ENCODE assay signal across 8 cellular contexts in genomic region chr2:203225423-203226039, GRCh38. TPM values are rescaled to one million over a fixed set of nuclear protein-coding genes. Genes with fewer than 3 reads are reported as not detected.
A peak's percentile ranks its signal among the peaks of the same experiment; 100 is the strongest.
DNase-seq lines count a peak whose midpoint lies in the region; ATAC-seq, FAIRE-seq and TF ChIP-seq lines count a peak whose summit lies in the region.

No MANE protein-coding gene starts in this region.

- H3K4me1 ChIP-seq in foreskin keratinocyte = no peaks in the 10 kb centered on the region

- DNase-seq in LHCN-M2 (ENCODE audit: low read depth) (peak; percentile 12), foreskin keratinocyte (peak in 1 of 2 donors; percentile 9), GOT3 (lab: John Stamatoyannopoulos, UW) (no peak), NOMO-1 treated with dmso at 0.1 percent for 144 hours (lab: John Stamatoyannopoulos, UW; ENCODE audit: unreplicated experiment) (no peak)
- peak; percentile 38 for DNase-seq in activated CD4-positive, alpha-beta memory T cell treated with anti-CD3 and anti-CD28 coated beads for 36 hours
- DNase-seq in stimulated activated CD4-positive, alpha-beta T cell treated with anti-CD3 and anti-CD28 coated beads, Interleukin-2, amount 100 ng/mL, for 24 hours = peak; percentile 28 to 35

- intact Hi-C loops in activated CD4-positive, alpha-beta memory T cell treated with anti-CD3 and anti-CD28 coated beads for 36 hours (cut with micrococcal nuclease) = loop anchor here (5.0 kb wide), 1 partner anchor 227 kb away; no protein-coding TSS in a partner anchor

- CTCF ChIA-PET in activated CD4-positive, alpha-beta memory T cell treated with anti-CD3 and anti-CD28 coated beads for 36 hours (lab: Charles Lee) = interaction anchor here (0.5 to 2.4 kb wide), 8 partner anchors 11 to 589 kb away, joined by 3 to 15 read pairs (median 4); partner anchors contain the start of gene CYP20A1

- peak; percentile 83 for FAIRE-seq in A204.1 (lab: Jason Lieb, UNC)

- no peak overlapping the region for H3K4me3 Mint-ChIP-seq in activated CD4-positive, alpha-beta memory T cell treated with anti-CD3 and anti-CD28 coated beads for 36 hours

- H3K36me3 Mint-ChIP-seq in activated CD4-positive, alpha-beta memory T cell treated with anti-CD3 and anti-CD28 coated beads for 36 hours = no peaks in the 10 kb centered on the region

- POLR2A ChIA-PET in activated CD4-positive, alpha-beta memory T cell treated with anti-CD3 and anti-CD28 coated beads for 36 hours (lab: Charles Lee) = interaction anchor here (0.6 kb wide), 1 partner anchor 962 kb away, joined by 3 read pairs; no protein-coding TSS in a partner anchor

- peak; percentile 82 for ATAC-seq in foreskin keratinocyte

- no peaks in the 10 kb centered on the region for H3K27me3 Mint-ChIP-seq in activated CD4-positive, alpha-beta memory T cell treated with anti-CD3 and anti-CD28 coated beads for 36 hours

- H3K27ac Mint-ChIP-seq in activated CD4-positive, alpha-beta memory T cell treated with anti-CD3 and anti-CD28 coated beads for 36 hours = no peak overlapping the region

- no peaks in the 10 kb centered on the region for H3K27me3 ChIP-seq in foreskin keratinocyte

- TF ChIP-seq CTCF in GM12874 (IDR thresholded peaks at IDR 0.05; ENCODE audit: insufficient read depth, low read depth, low read length) = peak; percentile 75
- TF ChIP-seq CTCF in foreskin keratinocyte (conservative IDR thresholded peaks at IDR 0.05) = peak; percentile 71

- no peaks in the 10 kb centered on the region for H3K9me3 Mint-ChIP-seq in activated CD4-positive, alpha-beta memory T cell treated with anti-CD3 and anti-CD28 coated beads for 36 hours

- H3K4me1 Mint-ChIP-seq in activated CD4-positive, alpha-beta memory T cell treated with anti-CD3 and anti-CD28 coated beads for 36 hours (ENCODE audit: low read depth) = no peaks in the 10 kb centered on the region

- H3K27ac ChIP-seq in foreskin keratinocyte = no peak overlapping the region

RNA-seq across cellular contexts. Expression of gene CYP20A1, which starts 13.3 kb away (rescaled TPM):
- 24.8 and 26.1 TPM in 2 replicates for total RNA-seq in LHCN-M2 (2014; rRNA removed)
- 9.3 TPM for polyA plus RNA-seq in LHCN-M2 (2012)
- total RNA-seq in activated CD4-positive, alpha-beta memory T cell treated with anti-CD3 and anti-CD28 coated beads for 36 hours = 10 to 100 TPM; 22.1 to 24.4 TPM
- total RNA-seq in foreskin keratinocyte = 12.4 and 12.6 TPM in 2 replicates
- polyA plus RNA-seq in foreskin keratinocyte = 5.5 and 6.2 TPM in 2 replicates

Comparison
In these comparisons a context has a peak if more than half of its experiments do, and no peak if none do; other contexts are left out.
1. DNase-seq: peak in LHCN-M2 (single experiment), activated CD4-positive, alpha-beta memory T cell treated with anti-CD3 and anti-CD28 coated beads for 36 hours (single experiment) and stimulated activated CD4-positive, alpha-beta T cell treated with anti-CD3 and anti-CD28 coated beads, Interleukin-2, amount 100 ng/mL, for 24 hours (2 of 2); none in GOT3 (single experiment) and NOMO-1 treated with dmso at 0.1 percent for 144 hours (single experiment).